ENCODE assay signal across 8 cellular contexts in the genomic region with DNA sequence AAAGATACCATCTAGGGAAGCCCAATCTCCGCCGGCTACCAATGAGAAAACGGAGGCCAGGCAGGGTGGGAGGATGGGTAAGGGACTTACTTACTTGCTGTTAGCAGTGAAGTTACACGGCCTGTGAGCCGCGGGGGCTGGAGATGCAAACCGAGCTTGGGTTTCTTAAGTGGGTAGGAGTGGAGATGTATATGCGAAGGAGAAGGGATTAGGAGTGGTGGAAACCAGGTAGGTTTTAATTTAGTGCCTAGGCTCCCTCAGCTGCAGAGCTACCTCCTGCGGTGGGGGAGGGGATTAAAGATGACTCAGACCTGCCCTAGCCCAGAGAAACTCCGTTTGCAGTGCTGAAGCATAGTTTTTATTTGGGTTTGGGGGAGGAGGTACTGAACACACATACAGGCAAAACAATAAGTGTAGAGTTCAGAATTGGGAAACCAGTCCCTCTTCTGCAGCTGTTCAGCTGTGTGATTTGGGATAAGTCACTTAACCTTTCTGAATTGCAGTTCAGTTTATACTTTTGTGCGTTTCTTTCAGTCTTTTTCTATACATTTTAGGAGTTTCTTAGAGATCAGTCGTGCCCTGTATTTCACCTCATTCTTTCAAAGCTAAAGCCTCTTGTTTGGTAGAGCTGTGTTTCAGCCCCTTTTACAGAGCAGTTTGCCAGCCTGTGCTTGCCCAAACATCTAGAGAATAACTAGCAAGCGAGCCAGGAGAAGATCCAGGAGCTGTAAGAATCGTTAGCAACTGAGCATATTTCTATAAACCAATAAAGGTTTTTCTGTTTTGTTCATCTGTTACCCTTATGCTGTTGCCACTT. TPM values are rescaled to one million over a fixed set of nuclear protein-coding genes. Genes with fewer than 3 reads are reported as not detected.
DNase-seq lines count a peak whose midpoint lies in the region; ATAC-seq and TF ChIP-seq lines count a peak whose summit lies in the region.

No MANE protein-coding gene starts in this region.

- CTCF ChIA-PET in BJ (lab: Yijun Ruan, JAX) = interaction anchor here (0.6 to 1.3 kb wide), 4 partner anchors 133 to 648 kb away, joined by 3 read pairs; no protein-coding TSS in a partner anchor

- no peak for DNase-seq in BJ (ENCODE audit: low read depth)
- DNase-seq in T follicular helper cell (ENCODE audit: low read depth) = peak; percentile 66
- DNase-seq in stimulated activated CD4-positive, alpha-beta T cell treated with anti-CD3 and anti-CD28 coated beads, Interleukin-15, amount 100 ng/mL, for 1 hour (ENCODE audit: low read depth in 1 of 2, low spot score in 1 of 2) = peak; percentile 28 to 42

- POLR2A ChIA-PET in BJ (lab: Charles Lee) = interaction anchor here (0.5 to 1.0 kb wide), 3 partner anchors 184 to 654 kb away, joined by 3 to 5 read pairs (median 4); no protein-coding TSS in a partner anchor

- ATAC-seq in HG02981 (IDR thresholded peaks at IDR 0.05; ENCODE audit: unreplicated experiment) (peak; percentile 13), GM19463 (IDR thresholded peaks at IDR 0.05; ENCODE audit: unreplicated experiment) (no peak), GM21825 (IDR thresholded peaks at IDR 0.05; ENCODE audit: unreplicated experiment) (no peak)

- H3K36me3 ChIP-seq in BJ (ENCODE audit: control insufficient read depth, insufficient read depth, low read length) = no peaks in the 10 kb centered on the region

- H3K27me3 ChIP-seq in BJ (ENCODE audit: control insufficient read depth, insufficient read depth, low read length) = no peaks in the 10 kb centered on the region

- H3K9me3 ChIP-seq in iPS-18c (ENCODE audit: control insufficient read depth, insufficient read depth, low read length) = no peaks in the 10 kb centered on the region

- no peak for TF ChIP-seq CTCF in BJ (IDR thresholded peaks at IDR 0.05; ENCODE audit: insufficient read depth, low read depth, low read length)

- H3K4me3 ChIP-seq in BJ (ENCODE audit: low read depth, low read length) = peak overlapping the region; percentile 37
- peak overlapping the region; percentile 52 for H3K4me3 ChIP-seq in iPS-18c (ENCODE audit: insufficient read depth, low read depth, low read length)

- H3K27ac ChIP-seq in angular gyrus (ENCODE audit: low read depth, low read length) = peak overlapping the region; percentile 72

RNA-seq across cellular contexts. Expression of gene TNRC6B, which starts 0.6 kb away (rescaled TPM):
- polyA plus RNA-seq in BJ (2011; rRNA removed) = 6.6 and 8.0 TPM in 2 replicates
- 33.1 and 34.6 TPM in 2 replicates for polyA minus RNA-seq in BJ (2011; rRNA and poly(A)+ RNA removed)
